Comparison of ENCODE assay signal across 9 cellular contexts in genomic region chr6:144214622-144215401, GRCh38.
A peak's percentile ranks its signal among the peaks of the same experiment; 100 is the strongest.
DNase-seq lines count a peak whose midpoint lies in the region; ATAC-seq and TF ChIP-seq lines count a peak whose summit lies in the region.
"Had no signal": no experiment of that assay in that cellular context is flagged by ENCODE, and none has a peak within 500 bp of the region (broad histone marks: within the 10 kb centered on the region; RNA-seq: fewer than 3 reads in every experiment).

No MANE protein-coding gene starts in this region.

- H3K27ac Mint-ChIP-seq in activated CD4-positive, alpha-beta memory T cell treated with anti-CD3 and anti-CD28 coated beads, Interleukin-2, amount 10 ng/mL, durations not matched to agents 7 days and 5 days: peak overlapping the region; percentile 97
- peak overlapping the region; percentile 100 for H3K27ac Mint-ChIP-seq in stimulated activated effector memory CD8-positive, alpha-beta T cell treated with anti-CD3 and anti-CD28 coated beads, Interleukin-12 subunit alpha, Interleukin-12 subunit beta, amount 100 ng/mL, for 72 hours

- TF ChIP-seq CTCF in HCT116 (IDR thresholded peaks at IDR 0.05 in 2 of 3, conservative IDR thresholded peaks at IDR 0.05 in 1 of 3; ENCODE audit: borderline replicate concordance in 1 of 3, insufficient read depth in 1 of 3, low read depth in 2 of 3, low read length in 2 of 3) (no peak), right atrium auricular region (IDR thresholded peaks at IDR 0.05) (no peak)

- H3K27me3 ChIP-seq in HCT116 (ENCODE audit: insufficient read depth, low read length) (no peaks in the 10 kb centered on the region), right atrium auricular region (no peaks in the 10 kb centered on the region)

- no peak for TF ChIP-seq RAD21 in HCT116 (IDR thresholded peaks at IDR 0.05; ENCODE audit: low read depth)

- intact Hi-C loops in HCT116 (cut with micrococcal nuclease): loop anchor here (5.0 kb wide), 2 partner anchors 273 to 638 kb away; no protein-coding TSS in a partner anchor

- peak overlapping the region; percentile 82 for H2AFZ ChIP-seq in HCT116 (ENCODE audit: low read depth, low read length, poor library complexity, severe bottlenecking)

- H3K4me3 ChIP-seq in HCT116 (replicated peaks in 1 of 2; ENCODE audit: low read depth in 1 of 2, low read length in 2 of 2) (no peak overlapping the region), right atrium auricular region (peak overlapping the region in 1 of 2 donors; percentile 72)

- TF ChIP-seq POLR2A in HCT116 (IDR thresholded peaks at IDR 0.05; ENCODE audit: borderline replicate concordance, extremely low read depth, insufficient read depth, insufficient read length): no peak

- ATAC-seq in HCT116 (no peak), GM21526 (IDR thresholded peaks at IDR 0.05; ENCODE audit: low FRiP score, unreplicated experiment) (no peak)
- no peak for ATAC-seq in stimulated activated effector memory CD8-positive, alpha-beta T cell treated with anti-CD3 and anti-CD28 coated beads, Interleukin-12 subunit alpha, Interleukin-12 subunit beta, amount 100 ng/mL, for 72 hours

- peaks cover 5% of the 10 kb centered on the region for H3K9me3 Mint-ChIP-seq in activated CD4-positive, alpha-beta memory T cell treated with anti-CD3 and anti-CD28 coated beads, Interleukin-2, amount 10 ng/mL, durations not matched to agents 7 days and 5 days
- H3K9me3 Mint-ChIP-seq in stimulated activated effector memory CD8-positive, alpha-beta T cell treated with anti-CD3 and anti-CD28 coated beads, Interleukin-12 subunit alpha, Interleukin-12 subunit beta, amount 100 ng/mL, for 72 hours: no peaks in the 10 kb centered on the region

- no peaks in the 10 kb centered on the region for H3K79me2 ChIP-seq in HCT116 (ENCODE audit: insufficient read depth, low read length)

- DNase-seq in HCT116 (ENCODE audit: low read depth, low spot score) (no peak), right atrium auricular region (ENCODE audit: low spot score) (no peak), HK-2 (ENCODE audit: unreplicated experiment) (no peak), OCI-M1 (lab: John Stamatoyannopoulos, UW) (no peak), NCI-H2196 treated with DMSO at 0.1 percent for 48 hours (lab: John Stamatoyannopoulos, UW; ENCODE audit: unreplicated experiment) (no peak)
- DNase-seq in activated CD4-positive, alpha-beta memory T cell treated with anti-CD3 and anti-CD28 coated beads, Interleukin-2, amount 10 ng/mL, durations not matched to agents 7 days and 5 days: peak; percentile 17
- no peak for DNase-seq in stimulated activated effector memory CD8-positive, alpha-beta T cell treated with anti-CD3 and anti-CD28 coated beads, Interleukin-12 subunit alpha, Interleukin-12 subunit beta, amount 100 ng/mL, for 72 hours (ENCODE audit: low spot score in 2 of 2)
- DNase-seq: NCI-H1048 had no signal

- peak overlapping the region; percentile 77; the same call in 1 of the 2 replicates for H3K4me2 ChIP-seq in HCT116 (ENCODE audit: low read length)

- POLR2A ChIA-PET in HCT116 (lab: Charles Lee): no interaction called here
- POLR2A ChIA-PET in activated CD4-positive, alpha-beta memory T cell treated with anti-CD3 and anti-CD28 coated beads, Interleukin-2, amount 10 ng/mL, durations not matched to agents 7 days and 5 days (lab: Charles Lee): interaction anchor here (0.8 to 3.2 kb wide), 3 partner anchors 41 to 64 kb away, joined by 3 to 29 read pairs (median 3); partner anchors contain the start of gene STX11

- CTCF ChIA-PET in HCT116 (lab: Charles Lee): no interaction called here
- CTCF ChIA-PET in activated CD4-positive, alpha-beta memory T cell treated with anti-CD3 and anti-CD28 coated beads, Interleukin-2, amount 10 ng/mL, durations not matched to agents 7 days and 5 days (lab: Charles Lee): interaction anchor here (0.9 to 1.9 kb wide), 4 partner anchors 11 to 128 kb away, joined by 3 to 5 read pairs (median 4); partner anchors contain the start of gene UTRN

- H3K9me3 ChIP-seq in HCT116 (ENCODE audit: control insufficient read depth in 1 of 2, insufficient read depth in 1 of 2, low read depth in 1 of 2, low read length in 2 of 2): peaks cover 0 to 9% of the 10 kb centered on the region in 2 experiments; a peak in 1 of 4 replicates
- no peaks in the 10 kb centered on the region for H3K9me3 ChIP-seq in right atrium auricular region

- peaks cover 1% of the 10 kb centered on the region for H3K27me3 Mint-ChIP-seq in activated CD4-positive, alpha-beta memory T cell treated with anti-CD3 and anti-CD28 coated beads, Interleukin-2, amount 10 ng/mL, durations not matched to agents 7 days and 5 days

- H3K9ac ChIP-seq in HCT116 (ENCODE audit: low read length): no peak overlapping the region

- H3K27ac ChIP-seq in HCT116 (ENCODE audit: low read depth, low read length) (peak overlapping the region; percentile 61; the same call in 1 of the 2 replicates), right atrium auricular region (peak overlapping the region; percentile 92 to 95)

- peaks cover 38% of the 10 kb centered on the region for H3K4me1 Mint-ChIP-seq in activated CD4-positive, alpha-beta memory T cell treated with anti-CD3 and anti-CD28 coated beads, Interleukin-2, amount 10 ng/mL, durations not matched to agents 7 days and 5 days
- peaks cover 42% of the 10 kb centered on the region for H3K4me1 Mint-ChIP-seq in stimulated activated effector memory CD8-positive, alpha-beta T cell treated with anti-CD3 and anti-CD28 coated beads, Interleukin-12 subunit alpha, Interleukin-12 subunit beta, amount 100 ng/mL, for 72 hours

- H4K20me1 ChIP-seq in HCT116 (ENCODE audit: insufficient read depth): no peaks in the 10 kb centered on the region

- H3K4me1 ChIP-seq in HCT116 (ENCODE audit: control insufficient read depth in 1 of 2, insufficient read depth in 2 of 2, low read length in 2 of 2) (peaks cover 7 to 22% of the 10 kb centered on the region in 2 experiments; a peak in 3 of 4 replicates), right atrium auricular region (peaks cover 0 to 18% of the 10 kb centered on the region in 2 donors)

- RAD21 ChIA-PET in HCT116 (lab: Charles Lee; ENCODE audit: low non-redundant PET in 1 of 2, low total read pairs in 2 of 2, uncharacterized antibody in 2 of 2, unreplicated experiment in 2 of 2): interaction anchor here in 1 of 2 experiments (0.7 kb wide), 1 partner anchor 23 kb away, joined by 3 read pairs; no protein-coding TSS in a partner anchor

- no TSS peak for BruUV-seq in HCT116 (replicated peaks; lab: Mats Ljungman, UMichigan)

- H3K36me3 ChIP-seq in HCT116 (ENCODE audit: control insufficient read depth in 1 of 2, insufficient read depth in 2 of 2, low read length in 2 of 2) (no peaks in the 10 kb centered on the region), right atrium auricular region (no peaks in the 10 kb centered on the region)

- peak overlapping the region; percentile 83 for H3K4me3 Mint-ChIP-seq in activated CD4-positive, alpha-beta memory T cell treated with anti-CD3 and anti-CD28 coated beads, Interleukin-2, amount 10 ng/mL, durations not matched to agents 7 days and 5 days
- H3K4me3 Mint-ChIP-seq in stimulated activated effector memory CD8-positive, alpha-beta T cell treated with anti-CD3 and anti-CD28 coated beads, Interleukin-12 subunit alpha, Interleukin-12 subunit beta, amount 100 ng/mL, for 72 hours: peak overlapping the region; percentile 86

- peaks cover 7% of the 10 kb centered on the region for H3K36me3 Mint-ChIP-seq in activated CD4-positive, alpha-beta memory T cell treated with anti-CD3 and anti-CD28 coated beads, Interleukin-2, amount 10 ng/mL, durations not matched to agents 7 days and 5 days (ENCODE audit: low read depth)
- H3K36me3 Mint-ChIP-seq in stimulated activated effector memory CD8-positive, alpha-beta T cell treated with anti-CD3 and anti-CD28 coated beads, Interleukin-12 subunit alpha, Interleukin-12 subunit beta, amount 100 ng/mL, for 72 hours: peaks cover 30% of the 10 kb centered on the region

- no peaks in the 10 kb centered on the region for H3K9me2 ChIP-seq in HCT116 (ENCODE audit: insufficient read depth)

TF ChIP-seq in HCT116, 20 proteins besides CTCF, POLR2A, EP300 and RAD21 (continues in another document):
- TF ChIP-seq EZH2 (IDR thresholded peaks at IDR 0.05): no peak
- no peak for TF ChIP-seq TCF7L2 (IDR thresholded peaks at IDR 0.05; ENCODE audit: borderline replicate concordance, extremely low read depth, insufficient read depth, insufficient read length)
- TF ChIP-seq ZNF274 (IDR thresholded peaks at IDR 0.05; ENCODE audit: low read depth, low read length): no peak
- no peak for TF ChIP-seq JUND (IDR thresholded peaks at IDR 0.05)
- no peak for TF ChIP-seq FOSL1 (IDR thresholded peaks at IDR 0.05; ENCODE audit: low read depth)
- TF ChIP-seq POLR2AphosphoS5 (IDR thresholded peaks at IDR 0.05; ENCODE audit: low read depth, low read length): no peak
- no peak for TF ChIP-seq ELF1 (IDR thresholded peaks at IDR 0.05; ENCODE audit: borderline replicate concordance, low read depth)
- no peak for TF ChIP-seq SRF (IDR thresholded peaks at IDR 0.05; ENCODE audit: low read depth)
- no peak for TF ChIP-seq REST (IDR thresholded peaks at IDR 0.05; ENCODE audit: low read depth)
- no peak for TF ChIP-seq CBX3 (IDR thresholded peaks at IDR 0.05; ENCODE audit: low read depth)
- TF ChIP-seq SP1 (IDR thresholded peaks at IDR 0.05; ENCODE audit: low read depth): no peak
- no peak for TF ChIP-seq EGR1 (IDR thresholded peaks at IDR 0.05; ENCODE audit: low read depth)
